Comparison of ENCODE assay signal across 1 cellular context in the genomic region with DNA sequence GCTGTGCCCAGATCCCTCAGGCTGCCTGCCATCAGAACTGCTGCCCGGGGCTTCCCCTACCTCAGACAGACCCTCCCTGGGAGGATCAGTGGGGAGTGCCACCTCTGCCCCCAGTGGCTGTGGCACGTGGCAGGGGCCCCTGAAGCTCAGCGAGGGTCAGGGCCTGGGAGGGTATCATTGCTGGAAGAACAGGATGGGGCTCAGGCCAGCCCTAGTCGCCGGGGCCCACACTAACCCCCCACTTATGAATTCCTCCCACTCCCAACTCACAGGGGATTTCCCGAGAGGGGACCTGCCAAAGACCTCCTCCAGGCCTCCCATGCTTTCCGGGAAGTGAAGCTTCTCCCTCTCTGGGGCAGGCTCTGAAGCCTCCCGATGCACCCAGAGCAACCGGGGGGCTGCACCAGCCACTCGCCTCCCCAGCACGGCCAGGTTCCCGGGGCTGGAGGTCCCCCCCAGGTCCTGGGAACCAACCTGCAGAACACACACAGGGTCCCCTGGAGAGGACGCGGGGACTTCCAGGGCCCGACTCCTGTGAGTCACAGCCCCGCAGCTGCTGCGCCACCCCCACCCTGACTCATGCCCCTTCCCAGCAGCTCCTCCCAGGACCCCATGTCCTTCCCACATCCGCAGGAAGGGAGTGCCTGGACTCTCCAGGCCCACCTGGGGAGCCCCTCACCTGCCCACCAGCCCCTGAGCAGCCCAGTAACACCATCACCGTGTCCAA.
A peak's percentile ranks its signal among the peaks of the same experiment; 100 is the strongest.
TF ChIP-seq lines count a peak whose summit lies in the region.

No MANE protein-coding gene starts in this region.

TF ChIP-seq in GM12878, 131 proteins besides CTCF, POLR2A, EP300 and RAD21 (continued from another document):
- TF ChIP-seq, protein P1, sequence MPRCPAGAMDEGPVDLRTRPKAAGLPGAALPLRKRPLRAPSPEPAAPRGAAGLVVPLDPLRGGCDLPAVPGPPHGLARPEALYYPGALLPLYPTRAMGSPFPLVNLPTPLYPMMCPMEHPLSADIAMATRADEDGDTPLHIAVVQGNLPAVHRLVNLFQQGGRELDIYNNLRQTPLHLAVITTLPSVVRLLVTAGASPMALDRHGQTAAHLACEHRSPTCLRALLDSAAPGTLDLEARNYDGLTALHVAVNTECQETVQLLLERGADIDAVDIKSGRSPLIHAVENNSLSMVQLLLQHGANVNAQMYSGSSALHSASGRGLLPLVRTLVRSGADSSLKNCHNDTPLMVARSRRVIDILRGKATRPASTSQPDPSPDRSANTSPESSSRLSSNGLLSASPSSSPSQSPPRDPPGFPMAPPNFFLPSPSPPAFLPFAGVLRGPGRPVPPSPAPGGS (IDR thresholded peaks at IDR 0.05; ENCODE audit: borderline replicate concordance, insufficient read depth, low read depth, low read length, poor library complexity, severe bottlenecking): peak; percentile 79
- TF ChIP-seq, protein P2, sequence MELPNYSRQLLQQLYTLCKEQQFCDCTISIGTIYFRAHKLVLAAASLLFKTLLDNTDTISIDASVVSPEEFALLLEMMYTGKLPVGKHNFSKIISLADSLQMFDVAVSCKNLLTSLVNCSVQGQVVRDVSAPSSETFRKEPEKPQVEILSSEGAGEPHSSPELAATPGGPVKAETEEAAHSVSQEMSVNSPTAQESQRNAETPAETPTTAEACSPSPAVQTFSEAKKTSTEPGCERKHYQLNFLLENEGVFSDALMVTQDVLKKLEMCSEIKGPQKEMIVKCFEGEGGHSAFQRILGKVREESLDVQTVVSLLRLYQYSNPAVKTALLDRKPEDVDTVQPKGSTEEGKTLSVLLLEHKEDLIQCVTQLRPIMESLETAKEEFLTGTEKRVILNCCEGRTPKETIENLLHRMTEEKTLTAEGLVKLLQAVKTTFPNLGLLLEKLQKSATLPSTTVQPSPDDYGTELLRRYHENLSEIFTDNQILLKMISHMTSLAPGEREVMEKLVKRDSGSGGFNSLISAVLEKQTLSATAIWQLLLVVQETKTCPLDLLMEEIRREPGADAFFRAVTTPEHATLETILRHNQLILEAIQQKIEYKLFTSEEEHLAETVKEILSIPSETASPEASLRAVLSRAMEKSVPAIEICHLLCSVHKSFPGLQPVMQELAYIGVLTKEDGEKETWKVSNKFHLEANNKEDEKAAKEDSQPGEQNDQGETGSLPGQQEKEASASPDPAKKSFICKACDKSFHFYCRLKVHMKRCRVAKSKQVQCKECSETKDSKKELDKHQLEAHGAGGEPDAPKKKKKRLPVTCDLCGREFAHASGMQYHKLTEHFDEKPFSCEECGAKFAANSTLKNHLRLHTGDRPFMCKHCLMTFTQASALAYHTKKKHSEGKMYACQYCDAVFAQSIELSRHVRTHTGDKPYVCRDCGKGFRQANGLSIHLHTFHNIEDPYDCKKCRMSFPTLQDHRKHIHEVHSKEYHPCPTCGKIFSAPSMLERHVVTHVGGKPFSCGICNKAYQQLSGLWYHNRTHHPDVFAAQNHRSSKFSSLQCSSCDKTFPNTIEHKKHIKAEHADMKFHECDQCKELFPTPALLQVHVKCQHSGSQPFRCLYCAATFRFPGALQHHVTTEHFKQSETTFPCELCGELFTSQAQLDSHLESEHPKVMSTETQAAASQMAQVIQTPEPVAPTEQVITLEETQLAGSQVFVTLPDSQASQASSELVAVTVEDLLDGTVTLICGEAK (IDR thresholded peaks at IDR 0.05; ENCODE audit: borderline replicate concordance): no peak
- TF ChIP-seq MXI1 (IDR thresholded peaks at IDR 0.05; ENCODE audit: low read depth, low read length) (no peak), ZBED1 (IDR thresholded peaks at IDR 0.05; ENCODE audit: borderline replicate concordance) (no peak; the same call in 1 of the 2 replicates), HDAC2 (IDR thresholded peaks at IDR 0.05) (no peak), MEF2A (IDR thresholded peaks at IDR 0.05; ENCODE audit: insufficient read depth, low read depth, low read length) (no peak), SMAD5 (IDR thresholded peaks at IDR 0.05; ENCODE audit: low read depth) (no peak), SMC3 (IDR thresholded peaks at IDR 0.05; ENCODE audit: borderline replicate concordance, low read length) (no peak), MEF2B (IDR thresholded peaks at IDR 0.05; ENCODE audit: partially characterized antibody, poor library complexity, severe bottlenecking) (peak; percentile 65), ZNF24 (IDR thresholded peaks at IDR 0.05) (no peak), CEBPB (IDR thresholded peaks at IDR 0.05; ENCODE audit: borderline replicate concordance in 1 of 2, low read depth in 2 of 2, low read length in 2 of 2) (no peak), NFXL1 (IDR thresholded peaks at IDR 0.05; ENCODE audit: borderline replicate concordance) (no peak)
- TF ChIP-seq, protein P3, sequence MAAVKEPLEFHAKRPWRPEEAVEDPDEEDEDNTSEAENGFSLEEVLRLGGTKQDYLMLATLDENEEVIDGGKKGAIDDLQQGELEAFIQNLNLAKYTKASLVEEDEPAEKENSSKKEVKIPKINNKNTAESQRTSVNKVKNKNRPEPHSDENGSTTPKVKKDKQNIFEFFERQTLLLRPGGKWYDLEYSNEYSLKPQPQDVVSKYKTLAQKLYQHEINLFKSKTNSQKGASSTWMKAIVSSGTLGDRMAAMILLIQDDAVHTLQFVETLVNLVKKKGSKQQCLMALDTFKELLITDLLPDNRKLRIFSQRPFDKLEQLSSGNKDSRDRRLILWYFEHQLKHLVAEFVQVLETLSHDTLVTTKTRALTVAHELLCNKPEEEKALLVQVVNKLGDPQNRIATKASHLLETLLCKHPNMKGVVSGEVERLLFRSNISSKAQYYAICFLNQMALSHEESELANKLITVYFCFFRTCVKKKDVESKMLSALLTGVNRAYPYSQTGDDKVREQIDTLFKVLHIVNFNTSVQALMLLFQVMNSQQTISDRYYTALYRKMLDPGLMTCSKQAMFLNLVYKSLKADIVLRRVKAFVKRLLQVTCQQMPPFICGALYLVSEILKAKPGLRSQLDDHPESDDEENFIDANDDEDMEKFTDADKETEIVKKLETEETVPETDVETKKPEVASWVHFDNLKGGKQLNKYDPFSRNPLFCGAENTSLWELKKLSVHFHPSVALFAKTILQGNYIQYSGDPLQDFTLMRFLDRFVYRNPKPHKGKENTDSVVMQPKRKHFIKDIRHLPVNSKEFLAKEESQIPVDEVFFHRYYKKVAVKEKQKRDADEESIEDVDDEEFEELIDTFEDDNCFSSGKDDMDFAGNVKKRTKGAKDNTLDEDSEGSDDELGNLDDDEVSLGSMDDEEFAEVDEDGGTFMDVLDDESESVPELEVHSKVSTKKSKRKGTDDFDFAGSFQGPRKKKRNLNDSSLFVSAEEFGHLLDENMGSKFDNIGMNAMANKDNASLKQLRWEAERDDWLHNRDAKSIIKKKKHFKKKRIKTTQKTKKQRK (IDR thresholded peaks at IDR 0.05; ENCODE audit: low read depth, low read length): no peak
- TF ChIP-seq, protein P4, sequence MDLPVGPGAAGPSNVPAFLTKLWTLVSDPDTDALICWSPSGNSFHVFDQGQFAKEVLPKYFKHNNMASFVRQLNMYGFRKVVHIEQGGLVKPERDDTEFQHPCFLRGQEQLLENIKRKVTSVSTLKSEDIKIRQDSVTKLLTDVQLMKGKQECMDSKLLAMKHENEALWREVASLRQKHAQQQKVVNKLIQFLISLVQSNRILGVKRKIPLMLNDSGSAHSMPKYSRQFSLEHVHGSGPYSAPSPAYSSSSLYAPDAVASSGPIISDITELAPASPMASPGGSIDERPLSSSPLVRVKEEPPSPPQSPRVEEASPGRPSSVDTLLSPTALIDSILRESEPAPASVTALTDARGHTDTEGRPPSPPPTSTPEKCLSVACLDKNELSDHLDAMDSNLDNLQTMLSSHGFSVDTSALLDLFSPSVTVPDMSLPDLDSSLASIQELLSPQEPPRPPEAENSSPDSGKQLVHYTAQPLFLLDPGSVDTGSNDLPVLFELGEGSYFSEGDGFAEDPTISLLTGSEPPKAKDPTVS (IDR thresholded peaks at IDR 0.05; ENCODE audit: low read depth, low read length): no peak
- TF ChIP-seq, protein P5, sequence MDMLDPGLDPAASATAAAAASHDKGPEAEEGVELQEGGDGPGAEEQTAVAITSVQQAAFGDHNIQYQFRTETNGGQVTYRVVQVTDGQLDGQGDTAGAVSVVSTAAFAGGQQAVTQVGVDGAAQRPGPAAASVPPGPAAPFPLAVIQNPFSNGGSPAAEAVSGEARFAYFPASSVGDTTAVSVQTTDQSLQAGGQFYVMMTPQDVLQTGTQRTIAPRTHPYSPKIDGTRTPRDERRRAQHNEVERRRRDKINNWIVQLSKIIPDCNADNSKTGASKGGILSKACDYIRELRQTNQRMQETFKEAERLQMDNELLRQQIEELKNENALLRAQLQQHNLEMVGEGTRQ (IDR thresholded peaks at IDR 0.05; ENCODE audit: borderline replicate concordance, low read depth, low read length): no peak
TF ChIP-seq in GM12878: peak in this region for 25.
